Comparison of ENCODE assay signal across 8 cellular contexts in genomic region chr10:119270893-119271361, GRCh38.
DNase-seq lines count a peak whose midpoint lies in the region; ATAC-seq and TF ChIP-seq lines count a peak whose summit lies in the region.

No MANE protein-coding gene starts in this region.

- H3K4me1 Mint-ChIP-seq in dendritic cell treated with granulocyte-macrophage colony-stimulating factor and Interleukin-4, amounts not matched to agents 40 ng/mL and 50 ng/mL, for 4 days (ENCODE audit: low read depth), result peaks cover 25% of the 10 kb centered on the region
- peaks cover 34% of the 10 kb centered on the region for H3K4me1 Mint-ChIP-seq in nephron

- H3K27ac Mint-ChIP-seq in dendritic cell treated with granulocyte-macrophage colony-stimulating factor and Interleukin-4, amounts not matched to agents 40 ng/mL and 50 ng/mL, for 4 days, result peak overlapping the region; percentile 5
- H3K27ac Mint-ChIP-seq in nephron, result peak overlapping the region in 2 of 3 experiments; percentile 64 to 78

- H3K9me3 Mint-ChIP-seq in dendritic cell treated with granulocyte-macrophage colony-stimulating factor and Interleukin-4, amounts not matched to agents 40 ng/mL and 50 ng/mL, for 4 days, result no peaks in the 10 kb centered on the region
- H3K9me3 Mint-ChIP-seq in nephron, result no peaks in the 10 kb centered on the region

- intact Hi-C loops in dendritic cell treated with granulocyte-macrophage colony-stimulating factor and Interleukin-4, amounts not matched to agents 40 ng/mL and 50 ng/mL, for 4 days (cut with micrococcal nuclease), result no loop called here

- no peaks in the 10 kb centered on the region for H3K27me3 Mint-ChIP-seq in dendritic cell treated with granulocyte-macrophage colony-stimulating factor and Interleukin-4, amounts not matched to agents 40 ng/mL and 50 ng/mL, for 4 days
- no peaks in the 10 kb centered on the region for H3K27me3 Mint-ChIP-seq in nephron (ENCODE audit: low read depth)

- H3K4me3 ChIP-seq in WI38 (ENCODE audit: low read depth, low read length), result peak overlapping the region; percentile 29

- ATAC-seq in GM18868 (IDR thresholded peaks at IDR 0.05; ENCODE audit: unreplicated experiment) (peak; percentile 55), HG03095 (IDR thresholded peaks at IDR 0.05; ENCODE audit: unreplicated experiment) (peak; percentile 41)

- no peak overlapping the region for H3K4me3 Mint-ChIP-seq in dendritic cell treated with granulocyte-macrophage colony-stimulating factor and Interleukin-4, amounts not matched to agents 40 ng/mL and 50 ng/mL, for 4 days
- H3K4me3 Mint-ChIP-seq in nephron, result no peak overlapping the region

- DNase-seq in NCI-H2171 treated with DMSO at 0.1 percent for 48 hours (lab: John Stamatoyannopoulos, UW) (no peak), NCI-H524 (lab: John Stamatoyannopoulos, UW) (no peak), dermis blood vessel endothelial cell (no peak)

- no peaks in the 10 kb centered on the region for H3K36me3 Mint-ChIP-seq in dendritic cell treated with granulocyte-macrophage colony-stimulating factor and Interleukin-4, amounts not matched to agents 40 ng/mL and 50 ng/mL, for 4 days (ENCODE audit: low read depth)
- no peaks in the 10 kb centered on the region for H3K36me3 Mint-ChIP-seq in nephron (ENCODE audit: low read depth)

- no peak for TF ChIP-seq CTCF in WI38 (IDR thresholded peaks at IDR 0.05; ENCODE audit: low read depth, low read length)
- no peak for TF ChIP-seq CTCF in nephron (IDR thresholded peaks at IDR 0.05; ENCODE audit: unreplicated experiment in 3 of 3)
